Comparison of ENCODE assay signal across 9 cellular contexts in the genomic region with DNA sequence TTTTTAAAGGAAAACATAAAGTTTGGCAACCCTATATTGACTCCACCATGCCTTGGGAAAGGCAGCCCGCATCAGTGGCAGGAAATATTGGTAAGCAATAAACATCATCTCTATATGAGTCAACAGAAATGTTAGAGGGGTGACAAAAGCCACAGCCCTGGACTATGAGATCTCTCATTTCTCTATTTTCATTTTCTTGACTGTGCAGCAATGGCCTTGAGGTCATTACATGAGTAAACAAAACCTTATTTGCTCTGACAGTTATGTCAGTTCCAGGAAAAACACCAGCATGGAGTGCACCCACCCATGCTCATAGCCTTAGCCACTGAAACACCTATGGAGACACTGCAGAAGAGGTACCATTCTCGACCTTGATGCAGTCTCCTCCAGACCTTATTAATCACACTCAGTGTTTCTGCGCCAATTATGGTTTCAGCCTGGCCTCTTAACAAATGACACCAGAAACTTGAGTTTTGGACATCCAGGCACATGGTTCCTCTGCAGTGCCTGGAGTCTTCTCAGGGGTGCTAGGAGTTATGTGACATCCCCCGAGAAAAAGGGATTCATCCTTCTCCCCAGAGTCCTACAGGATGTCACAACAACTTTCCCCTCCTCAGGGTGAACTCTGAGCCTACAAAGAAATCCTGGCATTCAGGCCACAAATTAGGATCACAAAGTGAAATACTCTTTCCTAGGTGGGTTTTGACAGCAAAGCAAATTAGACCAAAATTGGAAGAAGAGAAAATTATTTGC. TPM values are rescaled to one million over a fixed set of nuclear protein-coding genes. Genes with fewer than 3 reads are reported as not detected.
DNase-seq lines count a peak whose midpoint lies in the region; ATAC-seq and FAIRE-seq lines count a peak whose summit lies in the region.
"Had no signal": no experiment of that assay in that cellular context is flagged by ENCODE, and none has a peak within 500 bp of the region (broad histone marks: within the 10 kb centered on the region; RNA-seq: fewer than 3 reads in every experiment).

No MANE protein-coding gene starts in this region.

- peak; percentile 5 for FAIRE-seq in islet of Langerhans (lab: Jason Lieb, UNC)
- FAIRE-seq in frontal cortex (lab: Jason Lieb, UNC) = no peak

- DNase-seq in islet precursor cell (no peak), cerebellar cortex (ENCODE audit: low spot score) (no peak), frontal cortex (ENCODE audit: low spot score in 2 of 2) (no peak), DMS153 (lab: John Stamatoyannopoulos, UW) (no peak)
- DNase-seq: H9 had no signal

- ATAC-seq in GM18861 (IDR thresholded peaks at IDR 0.05; ENCODE audit: unreplicated experiment) (peak; percentile 98), GM21529 (IDR thresholded peaks at IDR 0.05; ENCODE audit: unreplicated experiment) (peak; percentile 96), HG03460 (IDR thresholded peaks at IDR 0.05; ENCODE audit: unreplicated experiment) (peak; percentile 98)

RNA-seq across cellular contexts. Expression of a gene that starts 16.0 kb away (rescaled TPM):
- 5.7 TPM for total RNA-seq in frontal cortex
